ENCODE assay signal across 24 cellular contexts in the genomic region with DNA sequence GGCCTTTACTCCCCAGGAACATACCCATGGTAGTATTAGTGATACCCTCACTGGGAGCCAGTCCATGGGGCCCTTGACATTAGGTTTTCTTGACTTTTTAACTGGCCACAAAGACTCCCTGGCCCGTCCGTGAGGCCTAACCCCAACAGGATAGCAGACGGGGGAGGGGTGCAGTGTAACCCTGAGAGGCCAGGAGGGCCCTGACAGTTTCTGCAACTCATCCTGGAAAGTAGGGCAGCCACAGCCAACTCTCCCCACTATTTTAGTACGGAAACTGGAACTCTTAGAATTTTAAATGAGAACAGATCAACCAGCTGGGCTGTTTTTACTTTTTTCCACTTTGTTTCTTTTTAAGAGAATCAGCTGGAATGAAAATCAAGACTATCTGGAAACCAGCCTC. TPM values are rescaled to one million over a fixed set of nuclear protein-coding genes. Genes with fewer than 3 reads are reported as not detected.
"Had no signal": no experiment of that assay in that cellular context is flagged by ENCODE, and none has a peak within 500 bp of the region (broad histone marks: within the 10 kb centered on the region; RNA-seq: fewer than 3 reads in every experiment).

No MANE protein-coding gene starts in this region.

- H3K27ac Mint-ChIP-seq: activated CD8-positive, alpha-beta memory T cell treated with anti-CD3 and anti-CD28 coated beads, Interleukin-2, amount 10 ng/mL, durations not matched to agents 7 days and 5 days; activated naive CD4-positive, alpha-beta T cell treated with anti-CD3 and anti-CD28 coated beads, Interleukin-2, amount 10 ng/mL, durations not matched to agents 7 days and 5 days; activated T-cell treated with anti-CD3 and anti-CD28 coated beads, Interleukin-2, amount 50 U/mL, for 24 hours; endodermal cell; mesothelial cell of epicardium had no signal

- H3K4me1 Mint-ChIP-seq: activated CD8-positive, alpha-beta memory T cell treated with anti-CD3 and anti-CD28 coated beads, Interleukin-2, amount 10 ng/mL, durations not matched to agents 7 days and 5 days; activated naive CD4-positive, alpha-beta T cell treated with anti-CD3 and anti-CD28 coated beads, Interleukin-2, amount 10 ng/mL, durations not matched to agents 7 days and 5 days; naive B cell had no signal

- H3K4me2 ChIP-seq: neural progenitor cell had no signal

- H3K36me3 Mint-ChIP-seq: activated CD8-positive, alpha-beta memory T cell treated with anti-CD3 and anti-CD28 coated beads, Interleukin-2, amount 10 ng/mL, durations not matched to agents 7 days and 5 days; activated naive CD4-positive, alpha-beta T cell treated with anti-CD3 and anti-CD28 coated beads, Interleukin-2, amount 10 ng/mL, durations not matched to agents 7 days and 5 days; mesothelial cell of epicardium; naive B cell; neural progenitor cell had no signal

- H3K27me3 ChIP-seq: ascending aorta, breast epithelium, dorsolateral prefrontal cortex, neural progenitor cell, pancreas, suprapubic skin, upper lobe of right lung had no signal

- H3K4me1 ChIP-seq: ascending aorta, pancreas, suprapubic skin had no signal

- H3K27ac ChIP-seq: ascending aorta, lower lobe of right lung, neural progenitor cell, pancreas, suprapubic skin had no signal

- FAIRE-seq: pancreas had no signal

- ATAC-seq: activated CD8-positive, alpha-beta memory T cell treated with anti-CD3 and anti-CD28 coated beads, Interleukin-2, amount 10 ng/mL, durations not matched to agents 7 days and 5 days; pancreas; SK-N-SH treated with all-trans-retinoic acid at 6 μM for 48 hours; upper lobe of right lung had no signal

- H3K9me3 Mint-ChIP-seq: activated naive CD4-positive, alpha-beta T cell treated with anti-CD3 and anti-CD28 coated beads, Interleukin-2, amount 10 ng/mL, durations not matched to agents 7 days and 5 days; activated T-cell treated with anti-CD3 and anti-CD28 coated beads, Interleukin-2, amount 50 U/mL, for 24 hours; endodermal cell; mesothelial cell of epicardium; naive B cell; neural progenitor cell had no signal

- H3K36me3 ChIP-seq: ascending aorta, breast epithelium, lower lobe of right lung, neural progenitor cell, pancreas, suprapubic skin, upper lobe of right lung had no signal

- DNase-seq: activated CD4-positive, alpha-beta T cell treated with anti-CD3 and anti-CD28 coated beads for 1 hour; activated CD4-positive, alpha-beta T cell treated with anti-CD3 and anti-CD28 coated beads, Interleukin-2, amount 50 U/mL, for 48 hours; activated CD8-positive, alpha-beta memory T cell treated with anti-CD3 and anti-CD28 coated beads, Interleukin-2, amount 10 ng/mL, durations not matched to agents 7 days and 5 days; activated naive CD4-positive, alpha-beta T cell treated with anti-CD3 and anti-CD28 coated beads, Interleukin-2, amount 10 ng/mL, durations not matched to agents 7 days and 5 days; activated T-cell treated with anti-CD3 and anti-CD28 coated beads, Interleukin-2, amount 50 U/mL, for 24 hours; dorsolateral prefrontal cortex; endodermal cell; erythroblast; hippocampal formation; lower lobe of right lung; naive B cell; pancreas; stimulated activated CD4-positive, alpha-beta T cell treated with anti-CD3 and anti-CD28 coated beads, Interleukin-4, amount 100 ng/mL, for 24 hours; stimulated activated naive CD4-positive, alpha-beta T cell treated with Interleukin-2 at 50 U/mL for 16 hours; T-helper 1 cell; T1000; upper lobe of right lung had no signal

- H3K9ac ChIP-seq: neural progenitor cell had no signal

- H3K4me3 ChIP-seq: ascending aorta, breast epithelium, dorsolateral prefrontal cortex, lower lobe of right lung, neural progenitor cell, pancreas, skin epidermis, suprapubic skin, upper lobe of right lung had no signal

- H3K9me3 ChIP-seq: ascending aorta, breast epithelium, lower lobe of right lung, pancreas, suprapubic skin, upper lobe of right lung had no signal

- H3K4me3 Mint-ChIP-seq: activated CD8-positive, alpha-beta memory T cell treated with anti-CD3 and anti-CD28 coated beads, Interleukin-2, amount 10 ng/mL, durations not matched to agents 7 days and 5 days; activated naive CD4-positive, alpha-beta T cell treated with anti-CD3 and anti-CD28 coated beads, Interleukin-2, amount 10 ng/mL, durations not matched to agents 7 days and 5 days; activated T-cell treated with anti-CD3 and anti-CD28 coated beads, Interleukin-2, amount 50 U/mL, for 24 hours; endodermal cell; mesothelial cell of epicardium; naive B cell; neural progenitor cell had no signal

- H3K27me3 Mint-ChIP-seq: activated T-cell treated with anti-CD3 and anti-CD28 coated beads, Interleukin-2, amount 50 U/mL, for 24 hours had no signal

RNA-seq across cellular contexts. Expression of a gene that starts 45.0 kb away (rescaled TPM):
- total RNA-seq: activated CD8-positive, alpha-beta memory T cell treated with anti-CD3 and anti-CD28 coated beads, Interleukin-2, amount 10 ng/mL, durations not matched to agents 7 days and 5 days had no signal
